In genomic region chr18:26090130-26091046, GRCh38 we compare ENCODE assay signal across 8 cellular contexts. TPM values are rescaled to one million over a fixed set of nuclear protein-coding genes. Genes with fewer than 3 reads are reported as not detected.
DNase-seq lines count a peak whose midpoint lies in the region; ATAC-seq and TF ChIP-seq lines count a peak whose summit lies in the region.

A gene with protein sequence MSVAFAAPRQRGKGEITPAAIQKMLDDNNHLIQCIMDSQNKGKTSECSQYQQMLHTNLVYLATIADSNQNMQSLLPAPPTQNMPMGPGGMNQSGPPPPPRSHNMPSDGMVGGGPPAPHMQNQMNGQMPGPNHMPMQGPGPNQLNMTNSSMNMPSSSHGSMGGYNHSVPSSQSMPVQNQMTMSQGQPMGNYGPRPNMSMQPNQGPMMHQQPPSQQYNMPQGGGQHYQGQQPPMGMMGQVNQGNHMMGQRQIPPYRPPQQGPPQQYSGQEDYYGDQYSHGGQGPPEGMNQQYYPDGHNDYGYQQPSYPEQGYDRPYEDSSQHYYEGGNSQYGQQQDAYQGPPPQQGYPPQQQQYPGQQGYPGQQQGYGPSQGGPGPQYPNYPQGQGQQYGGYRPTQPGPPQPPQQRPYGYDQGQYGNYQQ (minus strand): TSS chr18:26090613. CDS start chr18:26090569, 44 bp downstream.

- no peak within 1 kb of the TSS for H2BK15ac ChIP-seq in mesendoderm (replicated peaks; ENCODE audit: low read depth)

- no peaks in the 10 kb centered on the region for H3K27me3 Mint-ChIP-seq in activated CD8-positive, alpha-beta memory T cell treated with anti-CD3 and anti-CD28 coated beads, Interleukin-2, amount 10 ng/mL, durations not matched to agents 7 days and 5 days

- H3K4me1 ChIP-seq in endocrine pancreas (ENCODE audit: control insufficient read depth, insufficient read depth, low read length), result peaks cover 13% of the 10 kb centered on the region
- no peaks in the 10 kb centered on the region for H3K4me1 ChIP-seq in mesendoderm (ENCODE audit: control insufficient read depth, low read depth, low read length)

- H4K8ac ChIP-seq in mesendoderm (ENCODE audit: low read depth, low read length), result no peak within 1 kb of the TSS

- no peaks in the 10 kb centered on the region for H3K9me3 ChIP-seq in endocrine pancreas (ENCODE audit: control insufficient read depth, low read length)

- H3K4me1 Mint-ChIP-seq in activated CD8-positive, alpha-beta memory T cell treated with anti-CD3 and anti-CD28 coated beads, Interleukin-2, amount 10 ng/mL, durations not matched to agents 7 days and 5 days, result peaks cover 30% of the 10 kb centered on the region

- H3K4ac ChIP-seq in mesendoderm (ENCODE audit: low read depth, low read length), result peak within 1 kb of the TSS; percentile 59

- H3K27me3 ChIP-seq in endocrine pancreas (ENCODE audit: control insufficient read depth, insufficient read depth, low read length) (no peaks in the 10 kb centered on the region), mesendoderm (ENCODE audit: insufficient read depth, low read length, poor library complexity) (no peaks in the 10 kb centered on the region)

- peaks cover 3% of the 10 kb centered on the region for H3K79me1 ChIP-seq in mesendoderm (ENCODE audit: low read length)

- H3K56ac ChIP-seq in mesendoderm (ENCODE audit: low read length), result peak within 1 kb of the TSS; percentile 99

- no peak for TF ChIP-seq CTCF in GM20000 (IDR thresholded peaks at IDR 0.05; ENCODE audit: extremely low read depth, missing control alignments)

- no peaks in the 10 kb centered on the region for H3K36me3 ChIP-seq in endocrine pancreas (ENCODE audit: control insufficient read depth, insufficient read depth, low read length)
- no peaks in the 10 kb centered on the region for H3K36me3 ChIP-seq in mesendoderm (ENCODE audit: control insufficient read depth, insufficient read depth, low read length)

- H4K5ac ChIP-seq in mesendoderm (ENCODE audit: low read length), result peak within 1 kb of the TSS; percentile 37

- peak; percentile 88 for ATAC-seq in activated CD8-positive, alpha-beta memory T cell treated with anti-CD3 and anti-CD28 coated beads, Interleukin-2, amount 10 ng/mL, durations not matched to agents 7 days and 5 days

- H3K4me2 ChIP-seq in mesendoderm (ENCODE audit: low read length), result peak within 1 kb of the TSS; percentile 76

- H3K4me3 ChIP-seq in endocrine pancreas (ENCODE audit: control insufficient read depth, insufficient read depth, low read length) (peak within 1 kb of the TSS; percentile 75), mesendoderm (ENCODE audit: low read length) (peak within 1 kb of the TSS; percentile 98)

- peak within 1 kb of the TSS; percentile 66 for H3K23ac ChIP-seq in mesendoderm (ENCODE audit: low read length)

- DNase-seq in COLO668 (lab: John Stamatoyannopoulos, UW; ENCODE audit: unreplicated experiment) (peak; percentile 96), GM20000 (ENCODE audit: low spot score) (peak; percentile 92), HT-29 (ENCODE audit: low spot score) (peak; percentile 88), NOMO-1 treated with dmso at 0.1 percent for 144 hours (lab: John Stamatoyannopoulos, UW; ENCODE audit: unreplicated experiment) (peak; percentile 93), mesendoderm (peak; percentile 98)
- peak; percentile 95 for DNase-seq in activated CD8-positive, alpha-beta memory T cell treated with anti-CD3 and anti-CD28 coated beads, Interleukin-2, amount 10 ng/mL, durations not matched to agents 7 days and 5 days
- DNase-seq in stimulated activated CD8-positive, alpha-beta memory T cell treated with anti-CD3 and anti-CD28 coated beads, Interleukin-15, amount 100 ng/mL, for 1 hour (ENCODE audit: low read depth), result peak; percentile 75

- peaks cover 21% of the 10 kb centered on the region for H3K36me3 Mint-ChIP-seq in activated CD8-positive, alpha-beta memory T cell treated with anti-CD3 and anti-CD28 coated beads, Interleukin-2, amount 10 ng/mL, durations not matched to agents 7 days and 5 days

- H3K27ac ChIP-seq in mesendoderm (ENCODE audit: low read depth, low read length), result peak within 1 kb of the TSS; percentile 98

- H3K18ac ChIP-seq in mesendoderm (ENCODE audit: low read length), result peak within 1 kb of the TSS; percentile 42

- no CpG with 5 or more reads among the region's 89 CpGs for WGBS in mesendoderm (ENCODE audit: extremely low coverage, insufficient coverage, low lambda C conversion rate)

- H3K27ac Mint-ChIP-seq in activated CD8-positive, alpha-beta memory T cell treated with anti-CD3 and anti-CD28 coated beads, Interleukin-2, amount 10 ng/mL, durations not matched to agents 7 days and 5 days, result peak within 1 kb of the TSS; percentile 94

- CTCF ChIA-PET in activated CD8-positive, alpha-beta memory T cell treated with anti-CD3 and anti-CD28 coated beads, Interleukin-2, amount 10 ng/mL, durations not matched to agents 7 days and 5 days (lab: Charles Lee), result no interaction called here

- H3K79me2 ChIP-seq in mesendoderm (ENCODE audit: control insufficient read depth, insufficient read depth, low read length), result peaks cover 24% of the 10 kb centered on the region

- peak within 1 kb of the TSS; percentile 89 for H3K4me3 Mint-ChIP-seq in activated CD8-positive, alpha-beta memory T cell treated with anti-CD3 and anti-CD28 coated beads, Interleukin-2, amount 10 ng/mL, durations not matched to agents 7 days and 5 days

- no peaks in the 10 kb centered on the region for H3K9me3 Mint-ChIP-seq in activated CD8-positive, alpha-beta memory T cell treated with anti-CD3 and anti-CD28 coated beads, Interleukin-2, amount 10 ng/mL, durations not matched to agents 7 days and 5 days (ENCODE audit: low read depth)

- H2AK5ac ChIP-seq in mesendoderm (ENCODE audit: low read length), result no peak within 1 kb of the TSS

- no peak within 1 kb of the TSS for H2BK120ac ChIP-seq in mesendoderm (ENCODE audit: low read depth, low read length)

- H2BK5ac ChIP-seq in mesendoderm (ENCODE audit: low read length), result peak within 1 kb of the TSS; percentile 86

- peak within 1 kb of the TSS; percentile 75 for H3K9ac ChIP-seq in endocrine pancreas (ENCODE audit: control insufficient read depth, insufficient read depth, low read length)
- H3K9ac ChIP-seq in mesendoderm (ENCODE audit: low read length), result peak within 1 kb of the TSS; percentile 96

RNA-seq across cellular contexts. Expression of the gene that starts here (rescaled TPM):
- total RNA-seq in HT-29 (2014; rRNA removed; shearing (Covaris generic)), result 44.0 and 63.8 TPM in 2 replicates
- total RNA-seq in activated CD8-positive, alpha-beta memory T cell treated with anti-CD3 and anti-CD28 coated beads, Interleukin-2, amount 10 ng/mL, durations not matched to agents 7 days and 5 days, result 10 to 100 TPM; 58.8 to 60.8 TPM
- 82.4 TPM for polyA plus RNA-seq in mesendoderm (2013, experiment 1 of 2)
- polyA plus RNA-seq in mesendoderm (2013, experiment 2 of 2), result 82.3 TPM

Comparison
In these comparisons a context has a peak if more than half of its experiments do, and no peak if none do; other contexts are left out.
1. Peak in every context shown above with its lines: DNase-seq, ATAC-seq, H3K4me3 ChIP-seq and H3K27ac ChIP-seq.